In the genomic region with DNA sequence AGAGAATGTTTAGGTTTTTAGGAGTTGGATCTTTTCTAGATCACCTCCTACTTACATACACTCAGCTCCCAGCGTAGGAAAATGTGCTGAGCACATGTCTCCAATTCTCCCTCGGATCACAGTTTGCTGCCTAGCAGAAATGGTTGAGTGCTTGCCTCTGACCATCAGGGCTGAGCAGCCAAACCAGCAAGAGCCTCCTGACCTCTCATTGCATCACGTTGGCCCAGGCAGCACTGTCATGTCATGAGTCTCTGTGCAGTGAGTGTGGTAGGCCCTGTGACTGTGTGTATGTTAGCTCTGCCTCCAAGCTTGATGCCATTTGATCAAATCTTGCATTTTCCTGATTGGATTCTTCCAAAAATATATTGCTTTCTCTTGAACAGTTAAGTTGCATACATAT, we compare ENCODE assay signal across 19 cellular contexts.
A peak's percentile ranks its signal among the peaks of the same experiment; 100 is the strongest.
DNase-seq lines count a peak whose midpoint lies in the region; FAIRE-seq and TF ChIP-seq lines count a peak whose summit lies in the region.
"Had no signal": no experiment of that assay in that cellular context is flagged by ENCODE, and none has a peak within 500 bp of the region (broad histone marks: within the 10 kb centered on the region; RNA-seq: fewer than 3 reads in every experiment).

No MANE protein-coding gene starts in this region.

- H3K23ac ChIP-seq in H1 (ENCODE audit: insufficient read length), result no peak overlapping the region

- TF ChIP-seq CTCF in H1 (IDR thresholded peaks at IDR 0.05; ENCODE audit: control extremely low read depth in 1 of 3, insufficient read depth in 1 of 3, low read depth in 1 of 3, low read length in 3 of 3), result no peak

- no peak overlapping the region for H3K4me2 ChIP-seq in H1 (ENCODE audit: insufficient read depth in 1 of 2, low read depth in 2 of 2, low read length in 2 of 2)
- H3K4me2 ChIP-seq: SK-N-SH had no signal

- 80% methylated on average over 3 of the region's 3 CpGs; no CpG with 5 or more reads in 1 of the 2 experiments for WGBS in H1 (ENCODE audit: extremely low coverage in 1 of 2, insufficient coverage in 1 of 2, insufficient read length in 1 of 2, insufficient replicate concordance in 2 of 2, low coverage in 1 of 2, low lambda C conversion rate in 2 of 2, missing lambda C conversion rate in 1 of 2), 2 experiments

- H3K79me1 ChIP-seq in H1 (ENCODE audit: low read depth, low read length), result no peaks in the 10 kb centered on the region

- no peak overlapping the region for H2AK5ac ChIP-seq in H1 (ENCODE audit: low read depth, low read length)

- H4K91ac ChIP-seq in H1 (replicated peaks; ENCODE audit: insufficient read length, low read length), result no peak overlapping the region

- no peak overlapping the region for H2BK120ac ChIP-seq in H1 (replicated peaks; ENCODE audit: low read depth, low read length)

- no peaks in the 10 kb centered on the region for H3K36me3 ChIP-seq in H1 (ENCODE audit: control insufficient read depth in 2 of 4, insufficient read depth in 4 of 4, low read length in 3 of 4)

- H3K79me2 ChIP-seq in H1 (ENCODE audit: control insufficient read depth in 1 of 2, insufficient read depth in 2 of 2, low read length in 2 of 2), result no peaks in the 10 kb centered on the region

- H2BK12ac ChIP-seq in H1 (ENCODE audit: low read depth, low read length), result no peak overlapping the region

- no peak overlapping the region for H2BK20ac ChIP-seq in H1 (ENCODE audit: low read length)

- POLR2A ChIA-PET in H1 (lab: Charles Lee; ENCODE audit: partially characterized antibody), result no interaction called here

- peak; percentile 26 for DNase-seq in HCEC 1CT
- DNase-seq in H1 (ENCODE audit: low read depth in 1 of 2, low spot score in 2 of 2), result no peak
- peak; percentile 56 for DNase-seq in medulla oblongata (ENCODE audit: extremely low spot score)
- no peak for DNase-seq in urothelium cell line (ENCODE audit: low spot score)
- DNase-seq in activated naive CD4-positive, alpha-beta T cell (lab: John Stamatoyannopoulos, UW), result no peak
- DNase-seq in NCI-H446 (lab: John Stamatoyannopoulos, UW), result no peak
- DNase-seq in iPS-NIHi11 (ENCODE audit: low spot score), result no peak
- DNase-seq: activated CD4-positive, CD25-positive, alpha-beta regulatory T cell treated with anti-CD3 and anti-CD28 coated beads, Interleukin-2, amount 50 U/mL, for 72 hours; activated CD8-positive, alpha-beta memory T cell treated with anti-CD3 and anti-CD28 coated beads for 24 hours; endodermal cell; GF-D8; left ventricle myocardium inferior; NCI-H1436 treated with DMSO at 0.1 percent for 48 hours; NCI-H82; PC-3; right cardiac atrium; SK-N-SH; T-helper 9 cell had no signal

- no peak overlapping the region for H4K8ac ChIP-seq in H1 (ENCODE audit: extremely low read depth, insufficient read depth, low read length)

- no peak overlapping the region for H4K5ac ChIP-seq in H1 (ENCODE audit: insufficient read length, low read depth, low read length)

- no peak overlapping the region for H3K27ac ChIP-seq in H1 (ENCODE audit: low read depth, low read length)
- H3K27ac ChIP-seq: left ventricle myocardium inferior had no signal

- no peak for TF ChIP-seq RAD21 in H1 (IDR thresholded peaks at IDR 0.05 in 1 of 2, conservative IDR thresholded peaks at IDR 0.05 in 1 of 2; ENCODE audit: low read depth in 2 of 2, low read length in 2 of 2)

- TF ChIP-seq EP300 in H1 (IDR thresholded peaks at IDR 0.05; ENCODE audit: borderline replicate concordance in 1 of 2, low read depth in 2 of 2, low read length in 2 of 2), result no peak

- FAIRE-seq in H1 (lab: Jason Lieb, UNC), result peak; percentile 71
- peak; percentile 77 for FAIRE-seq in urothelium cell line (lab: Jason Lieb, UNC)
- FAIRE-seq: frontal cortex had no signal

- H3K4me3 ChIP-seq in H1 (ENCODE audit: extremely low read depth in 1 of 4, insufficient read depth in 2 of 4, low read depth in 3 of 4, low read length in 4 of 4), result no peak overlapping the region
- H3K4me3 ChIP-seq: left ventricle myocardium inferior had no signal

- H3K9me3 ChIP-seq in H1 (ENCODE audit: insufficient read depth in 2 of 2, low read depth in 1 of 2, low read length in 1 of 2), result no peaks in the 10 kb centered on the region
- H3K9me3 ChIP-seq: left ventricle myocardium inferior, SK-N-SH had no signal

- H3K4me1 ChIP-seq in H1 (replicated peaks in 1 of 4; ENCODE audit: control insufficient read depth in 3 of 4, insufficient read depth in 4 of 4, low read length in 3 of 4), result peaks cover 0 to 6% (median 2%) of the 10 kb centered on the region in 4 experiments; a peak in 2 of 7 replicates

- H4K20me1 ChIP-seq in H1 (replicated peaks in 1 of 2; ENCODE audit: control insufficient read depth in 1 of 2, insufficient read depth in 2 of 2, low read length in 2 of 2), result no peaks in the 10 kb centered on the region

- H2AFZ ChIP-seq in H1 (ENCODE audit: low read length), result no peak overlapping the region

- no peaks in the 10 kb centered on the region for H3K27me3 ChIP-seq in H1 (replicated peaks in 1 of 4; ENCODE audit: control insufficient read depth in 3 of 4, extremely low read depth in 1 of 4, insufficient read depth in 3 of 4, low read length in 3 of 4)

- CTCF ChIA-PET in H1 (lab: Charles Lee; ENCODE audit: partially characterized antibody), result interaction anchor here (0.5 to 1.1 kb wide), 2 partner anchors 23 to 713 kb away, joined by 3 read pairs; no protein-coding TSS in a partner anchor

- no peak overlapping the region for H2BK5ac ChIP-seq in H1 (ENCODE audit: low read depth, low read length)

- H2BK15ac ChIP-seq in H1 (ENCODE audit: low read length), result no peak overlapping the region

- H3K23me2 ChIP-seq in H1 (ENCODE audit: low read depth, low read length), result no peaks in the 10 kb centered on the region

- H3K56ac ChIP-seq in H1 (replicated peaks; ENCODE audit: insufficient read length, low read depth, low read length), result no peak overlapping the region

- no peak overlapping the region for H3K18ac ChIP-seq in H1 (ENCODE audit: extremely low read depth, low read length)

- no peak overlapping the region for H3K4ac ChIP-seq in H1 (replicated peaks; ENCODE audit: insufficient read length, low read depth, low read length)

- no peak overlapping the region for H3K14ac ChIP-seq in H1 (ENCODE audit: insufficient read length)

- no peak for TF ChIP-seq POLR2A in H1 (IDR thresholded peaks at IDR 0.05; ENCODE audit: control extremely low read depth in 1 of 2, low read depth in 2 of 2, low read length in 2 of 2)

- no peak overlapping the region for H3K9ac ChIP-seq in H1 (replicated peaks in 1 of 4; ENCODE audit: extremely low read depth in 1 of 4, low read depth in 3 of 4, low read length in 3 of 4)
- H3K9ac ChIP-seq: SK-N-SH had no signal

TF ChIP-seq in H1, 55 proteins besides CTCF, POLR2A, EP300 and RAD21 (continues in another document):
- no peak for TF ChIP-seq JUN (IDR thresholded peaks at IDR 0.05; ENCODE audit: low read depth, low read length)

Comparison
In these comparisons a context has a peak if more than half of its experiments do, and no peak if none do; other contexts are left out.
1. DNase-seq: peak in HCEC 1CT (single experiment) and medulla oblongata (single experiment); none in H1 (0 of 2), urothelium cell line (single experiment), activated naive CD4-positive, alpha-beta T cell (0 of 4), NCI-H446 (0 of 2) and iPS-NIHi11 (single experiment).